21 cellular contexts compared by ENCODE assay signal in genomic region chr21:28154121-28154520, GRCh38.
DNase-seq lines count a peak whose midpoint lies in the region; ATAC-seq and TF ChIP-seq lines count a peak whose summit lies in the region.
"Had no signal": no experiment of that assay in that cellular context is flagged by ENCODE, and none has a peak within 500 bp of the region (broad histone marks: within the 10 kb centered on the region; RNA-seq: fewer than 3 reads in every experiment).

No MANE protein-coding gene starts in this region.

- no peak overlapping the region for H3K4me2 ChIP-seq in GM23338
- H3K4me2 ChIP-seq: A549, BLaER1 had no signal

- H3K36me3 ChIP-seq in GM23338 (ENCODE audit: insufficient read depth), result no peaks in the 10 kb centered on the region
- H3K36me3 ChIP-seq in gastrocnemius medialis, result no peaks in the 10 kb centered on the region
- H3K36me3 ChIP-seq: BLaER1 had no signal

- TF ChIP-seq CTCF in GM23338 (conservative IDR thresholded peaks at IDR 0.05; ENCODE audit: low read depth in 2 of 2), result no peak
- no peak for TF ChIP-seq CTCF in gastrocnemius medialis (IDR thresholded peaks at IDR 0.05 in 4 of 5, conservative IDR thresholded peaks at IDR 0.05 in 1 of 5)

- DNase-seq in GM23338 (ENCODE audit: low spot score) (no peak), astrocyte of the hippocampus (ENCODE audit: low read depth, low spot score) (peak; percentile 39), fibroblast of peridontal ligament (ENCODE audit: extremely low read depth) (peak; percentile 25), sciatic nerve (ENCODE audit: low spot score) (no peak), NCI-H526 (lab: John Stamatoyannopoulos, UW) (no peak), gastrocnemius medialis (no peak)
- no peak for DNase-seq in activated effector memory CD4-positive, alpha-beta T cell treated with anti-CD3 and anti-CD28 coated beads, Interleukin-2, amount 50 U/mL, for 16 hours
- DNase-seq: CD4-positive, alpha-beta memory T cell; DMS153; EL; GOT3; NCI-H1694 treated with DMSO at 0.1 percent for 48 hours; NCI-H2107; NCI-H510A; NCI-H82; RPMI8226; SIG-M5 had no signal

- H3F3A ChIP-seq in GM23338 (replicated peaks; ENCODE audit: low read depth), result no peaks in the 10 kb centered on the region

- no peaks in the 10 kb centered on the region for H3K9me3 ChIP-seq in gastrocnemius medialis
- H3K9me3 ChIP-seq: A549, BLaER1 had no signal

- no peaks in the 10 kb centered on the region for H4K20me1 ChIP-seq in GM23338 (replicated peaks; ENCODE audit: insufficient read depth)
- H4K20me1 ChIP-seq: BLaER1 had no signal

- no peaks in the 10 kb centered on the region for H3K27me3 ChIP-seq in GM23338 (ENCODE audit: insufficient read depth)
- no peaks in the 10 kb centered on the region for H3K27me3 ChIP-seq in gastrocnemius medialis
- H3K27me3 ChIP-seq: BLaER1 had no signal

- TF ChIP-seq POLR2A in gastrocnemius medialis (IDR thresholded peaks at IDR 0.05), result no peak

- no peaks in the 10 kb centered on the region for H3K36me3 Mint-ChIP-seq in GM23338 (ENCODE audit: low read depth)
- H3K36me3 Mint-ChIP-seq: CD4-positive, alpha-beta memory T cell had no signal

- H3K79me2 ChIP-seq in GM23338 (replicated peaks; ENCODE audit: insufficient read depth), result no peaks in the 10 kb centered on the region

- H2AFZ ChIP-seq in GM23338, result peak overlapping the region; percentile 19; the same call in 1 of the 2 replicates

- intact Hi-C loops in sciatic nerve (cut with DNase I), result no loop called here
- intact Hi-C loops in gastrocnemius medialis (cut with DNase I; ENCODE audit: low total_unique reads), result no loop called here

- peaks cover 6% of the 10 kb centered on the region; the same call in 1 of the 2 replicates for H3K9me2 ChIP-seq in GM23338 (ENCODE audit: insufficient read depth)

- no peaks in the 10 kb centered on the region; the same call in 2 of the 3 replicates for H3K4me1 Mint-ChIP-seq in GM23338
- H3K4me1 Mint-ChIP-seq: CD4-positive, alpha-beta memory T cell had no signal

- H3K27ac ChIP-seq in GM23338 (ENCODE audit: low read depth) (no peak overlapping the region), gastrocnemius medialis (peak overlapping the region in 1 of 4 donors; percentile 51)
- H3K27ac ChIP-seq: A549, BLaER1 had no signal

- ATAC-seq in GM23338 (no peak), sciatic nerve (peak; percentile 55), gastrocnemius medialis (no peak)
- ATAC-seq: A549, GM12878, HCT116 had no signal

- H3K4me3 Mint-ChIP-seq in GM23338, result no peak overlapping the region
- H3K4me3 Mint-ChIP-seq: CD4-positive, alpha-beta memory T cell had no signal

- in situ Hi-C loops in gastrocnemius medialis (cut with MboI; ENCODE audit: low sequenced_read_pairs in 4 of 4), result no loop called here

- no peak overlapping the region for H3K4me3 ChIP-seq in GM23338
- no peak overlapping the region for H3K4me3 ChIP-seq in gastrocnemius medialis
- H3K4me3 ChIP-seq: A549, BLaER1, GM12878 had no signal

- H3K27ac Mint-ChIP-seq in GM23338, result no peak overlapping the region
- H3K27ac Mint-ChIP-seq: CD4-positive, alpha-beta memory T cell had no signal

- H3K27me3 Mint-ChIP-seq in GM23338 (ENCODE audit: insufficient read depth, low read depth, poor library complexity), result no peaks in the 10 kb centered on the region
- H3K27me3 Mint-ChIP-seq: CD4-positive, alpha-beta memory T cell had no signal

- H3K9me3 Mint-ChIP-seq in GM23338, result no peaks in the 10 kb centered on the region

- H3K4me1 ChIP-seq in GM23338 (ENCODE audit: insufficient read depth) (no peaks in the 10 kb centered on the region), gastrocnemius medialis (no peaks in the 10 kb centered on the region)
- H3K4me1 ChIP-seq: A549, BLaER1 had no signal

TF ChIP-seq in GM23338, 12 proteins besides CTCF, POLR2A, EP300 and RAD21:
- TF ChIP-seq ZNF331 (CRISPR knock-in tag; IDR thresholded peaks at IDR 0.05; ENCODE audit: low read depth) (no peak), EZH2phosphoT487 (IDR thresholded peaks at IDR 0.05; ENCODE audit: unreplicated experiment) (no peak), CREB1 (CRISPR knock-in tag; IDR thresholded peaks at IDR 0.05; ENCODE audit: low read depth) (no peak), ZNF462 (CRISPR knock-in tag; IDR thresholded peaks at IDR 0.05) (no peak), POLR2AphosphoS5 (IDR thresholded peaks at IDR 0.05; ENCODE audit: low read depth) (no peak), ETS1 (IDR thresholded peaks at IDR 0.05) (no peak), ZNF114 (CRISPR knock-in tag; IDR thresholded peaks at IDR 0.05) (no peak)

Comparison
In these comparisons a context has a peak if more than half of its experiments do, and no peak if none do; other contexts are left out.
1. DNase-seq: peak in astrocyte of the hippocampus (single experiment) and fibroblast of peridontal ligament (single experiment); none in GM23338 (single experiment), sciatic nerve (single experiment), NCI-H526 (0 of 2), activated effector memory CD4-positive, alpha-beta T cell treated with anti-CD3 and anti-CD28 coated beads, Interleukin-2, amount 50 U/mL, for 16 hours (single experiment) and gastrocnemius medialis (0 of 2).